In genomic region chr19:18464646-18465045, GRCh38 we compare ENCODE assay signal across 8 cellular contexts. TPM values are rescaled to one million over a fixed set of nuclear protein-coding genes. Genes with fewer than 3 reads are reported as not detected.
DNase-seq lines count a peak whose midpoint lies in the region; ATAC-seq and TF ChIP-seq lines count a peak whose summit lies in the region.

No MANE protein-coding gene starts in this region.

- H3K27ac Mint-ChIP-seq in MCF 10A (ENCODE audit: low read depth, unreplicated experiment): peak overlapping the region; percentile 27
- no peak overlapping the region for H3K27ac Mint-ChIP-seq in naive thymus-derived CD8-positive, alpha-beta T cell

- no peaks in the 10 kb centered on the region for H3K27me3 Mint-ChIP-seq in MCF 10A (ENCODE audit: insufficient read depth, unreplicated experiment)
- no peaks in the 10 kb centered on the region for H3K27me3 Mint-ChIP-seq in naive thymus-derived CD8-positive, alpha-beta T cell

- H3K23ac ChIP-seq in mesenchymal stem cell (ENCODE audit: low read length in 2 of 2): no peak overlapping the region

- H3K9me3 Mint-ChIP-seq in MCF 10A (ENCODE audit: unreplicated experiment): no peaks in the 10 kb centered on the region
- H3K9me3 Mint-ChIP-seq in naive thymus-derived CD8-positive, alpha-beta T cell: no peaks in the 10 kb centered on the region

- no peak overlapping the region for H3K9ac ChIP-seq in mammary epithelial cell (ENCODE audit: insufficient read depth, low read length)
- H3K9ac ChIP-seq in mesenchymal stem cell (ENCODE audit: low read length): peak overlapping the region; percentile 50

- H3K18ac ChIP-seq in mesenchymal stem cell (ENCODE audit: low read depth in 1 of 2, low read length in 2 of 2): peak overlapping the region; percentile 60 to 84

- peaks cover 5% of the 10 kb centered on the region for H3K36me3 ChIP-seq in mammary epithelial cell (ENCODE audit: insufficient read depth, low read length)
- peaks cover 45 to 46% of the 10 kb centered on the region in 2 experiments for H3K36me3 ChIP-seq in mesenchymal stem cell (ENCODE audit: control insufficient read depth in 1 of 2, insufficient read depth in 2 of 2, low read depth in 1 of 2, low read length in 2 of 2)
- H3K36me3 ChIP-seq in SJCRH30: peaks cover 11% of the 10 kb centered on the region

- peaks cover 39% of the 10 kb centered on the region for H3K36me3 Mint-ChIP-seq in MCF 10A (ENCODE audit: insufficient read depth, unreplicated experiment)
- peaks cover 0 to 32% (median 2%) of the 10 kb centered on the region in 3 donors for H3K36me3 Mint-ChIP-seq in naive thymus-derived CD8-positive, alpha-beta T cell

- peak overlapping the region; percentile 85 for H2BK15ac ChIP-seq in mesenchymal stem cell (ENCODE audit: low read depth, poor library complexity, severe bottlenecking)

- H2AK5ac ChIP-seq in mesenchymal stem cell (ENCODE audit: low read length, severe bottlenecking): no peak overlapping the region

- BruUV-seq in MCF 10A (replicated peaks; lab: Mats Ljungman, UMichigan): no TSS peak
- BruUV-seq in mammary epithelial cell (replicated peaks; lab: Mats Ljungman, UMichigan): no TSS peak

- no peaks in the 10 kb centered on the region for H4K20me1 ChIP-seq in mammary epithelial cell (ENCODE audit: insufficient read depth, low read length)

- peak overlapping the region; percentile 18 to 76 for H3K4ac ChIP-seq in mesenchymal stem cell (ENCODE audit: low read depth in 1 of 2, low read length in 2 of 2)

- WGBS in mammary epithelial cell (ENCODE audit: low coverage, missing lambda C conversion rate): 72% methylated on average over 5 of the region's 8 CpGs
- 8% methylated on average over 7 of the region's 8 CpGs for WGBS in mesenchymal stem cell

- ATAC-seq in GM21381 (IDR thresholded peaks at IDR 0.05; ENCODE audit: unreplicated experiment) (no peak), GM19455 (IDR thresholded peaks at IDR 0.05; ENCODE audit: unreplicated experiment) (no peak)
- ATAC-seq in naive thymus-derived CD8-positive, alpha-beta T cell: no peak

- DNase-seq in MCF 10A (ENCODE audit: unreplicated experiment) (peak; percentile 58), mammary epithelial cell (no peak), cerebellum (ENCODE audit: low spot score) (peak; percentile 78), mesenchymal stem cell (peak; percentile 95), SJCRH30 (no peak)
- DNase-seq in naive thymus-derived CD8-positive, alpha-beta T cell: no peak

- peak overlapping the region; percentile 60 to 93 for H2BK12ac ChIP-seq in mesenchymal stem cell (ENCODE audit: low read length in 2 of 2)

- H2BK5ac ChIP-seq in mesenchymal stem cell (ENCODE audit: low read depth, low read length, poor library complexity, severe bottlenecking): no peak overlapping the region

- peaks cover 29% of the 10 kb centered on the region for H3K79me1 ChIP-seq in mesenchymal stem cell (replicated peaks; ENCODE audit: low read length, poor library complexity, severe bottlenecking)

- H2BK120ac ChIP-seq in mesenchymal stem cell (ENCODE audit: low read depth, low read length): peak overlapping the region; percentile 29

- intact Hi-C loops in MCF 10A (cut with micrococcal nuclease) (loop anchor here (5.0 kb wide), 1 partner anchor 123 kb away; the partner anchor contains the start of gene REX1BD), mammary epithelial cell (cut with micrococcal nuclease) (loop anchor here (5.0 to 10.0 kb wide), 4 partner anchors 58 to 210 kb away; partner anchors contain the start of genes ELL and UBA52)

- dilution Hi-C loops in mammary epithelial cell (cut with HindIII; ENCODE audit: low sequenced_read_pairs): loop anchor here (5.0 kb wide), 1 partner anchor 63 kb away; no protein-coding TSS in a partner anchor

- H4K91ac ChIP-seq in mesenchymal stem cell (ENCODE audit: low read length): peak overlapping the region; percentile 60

- H3K9me3 ChIP-seq in mammary epithelial cell (replicated peaks; ENCODE audit: insufficient read depth, low read length) (no peaks in the 10 kb centered on the region), mesenchymal stem cell (ENCODE audit: control insufficient read depth, low read length) (no peaks in the 10 kb centered on the region), SJCRH30 (replicated peaks) (no peaks in the 10 kb centered on the region)

- in situ Hi-C loops in mammary epithelial cell (cut with MboI; ENCODE audit: low sequenced_read_pairs in 2 of 2): loop anchor here in 1 of 2 donors (25.0 kb wide), 1 partner anchor 223 kb away; the partner anchor contains the start of gene CRTC1

- H4K8ac ChIP-seq in mesenchymal stem cell (ENCODE audit: low read length): peak overlapping the region; percentile 47

- H3K14ac ChIP-seq in mesenchymal stem cell (ENCODE audit: low read length in 2 of 2): peak overlapping the region in 1 of 2 experiments; percentile 57

- H3K4me3 Mint-ChIP-seq in MCF 10A (ENCODE audit: unreplicated experiment): no peak overlapping the region
- H3K4me3 Mint-ChIP-seq in naive thymus-derived CD8-positive, alpha-beta T cell: no peak overlapping the region

- POLR2A ChIA-PET in MCF 10A (lab: Yijun Ruan, JAX): interaction anchor here (0.7 kb wide), 1 partner anchor 107 kb away, joined by 3 read pairs; the partner anchor contains the start of gene UBA52
- POLR2A ChIA-PET in naive thymus-derived CD8-positive, alpha-beta T cell (lab: Charles Lee): no interaction called here

- H3K4me2 ChIP-seq in mammary epithelial cell (ENCODE audit: insufficient read depth, low read depth, low read length) (no peak overlapping the region), mesenchymal stem cell (ENCODE audit: low read length, poor library complexity, severe bottlenecking) (no peak overlapping the region)

- H3K4me3 ChIP-seq in mammary epithelial cell (replicated peaks in 1 of 3; ENCODE audit: insufficient read depth in 1 of 3, low read depth in 2 of 3, low read length in 3 of 3) (no peak overlapping the region), mesenchymal stem cell (ENCODE audit: insufficient read depth in 1 of 2, low read depth in 1 of 2, low read length in 2 of 2) (no peak overlapping the region), SJCRH30 (no peak overlapping the region)

- H3K4me1 ChIP-seq in mammary epithelial cell (ENCODE audit: insufficient read depth, low read length) (peaks cover 26% of the 10 kb centered on the region), mesenchymal stem cell (ENCODE audit: control insufficient read depth, insufficient read depth, low read depth, low read length) (peaks cover 71% of the 10 kb centered on the region), SJCRH30 (peaks cover 10% of the 10 kb centered on the region)

- H2AFZ ChIP-seq in mammary epithelial cell (ENCODE audit: low read depth, low read length) (no peak overlapping the region), mesenchymal stem cell (ENCODE audit: low read depth, low read length) (no peak overlapping the region)

- no peak overlapping the region for H3K27ac ChIP-seq in mammary epithelial cell (ENCODE audit: insufficient read depth, low read depth, low read length)
- H3K27ac ChIP-seq in mesenchymal stem cell (ENCODE audit: low read length, poor library complexity, severe bottlenecking): peak overlapping the region; percentile 48
- H3K27ac ChIP-seq in SJCRH30: no peak overlapping the region

- H3K27me3 ChIP-seq in mammary epithelial cell (ENCODE audit: insufficient read depth, low read length) (no peaks in the 10 kb centered on the region), mesenchymal stem cell (ENCODE audit: control insufficient read depth in 1 of 2, insufficient read depth in 1 of 2, low read length in 2 of 2) (no peaks in the 10 kb centered on the region), SJCRH30 (no peaks in the 10 kb centered on the region)

- peaks cover 39% of the 10 kb centered on the region for H3K79me2 ChIP-seq in mammary epithelial cell (ENCODE audit: insufficient read depth, low read length)

- TF ChIP-seq CTCF in MCF 10A (IDR thresholded peaks at IDR 0.05; ENCODE audit: unreplicated experiment) (no peak), mammary epithelial cell (conservative IDR thresholded peaks at IDR 0.05 in 1 of 2, IDR thresholded peaks at IDR 0.05 in 1 of 2; ENCODE audit: extremely low read depth in 1 of 2, insufficient read depth in 1 of 2, low read depth in 1 of 2, low read length in 2 of 2) (no peak)

- peaks cover 41% of the 10 kb centered on the region for H3K4me1 Mint-ChIP-seq in MCF 10A (ENCODE audit: insufficient read depth, unreplicated experiment)
- H3K4me1 Mint-ChIP-seq in naive thymus-derived CD8-positive, alpha-beta T cell: peaks cover 7 to 28% (median 19%) of the 10 kb centered on the region in 4 donors

- CTCF ChIA-PET in MCF 10A (lab: Yijun Ruan, JAX): interaction anchor here (0.7 to 5.3 kb wide), 4 partner anchors 13 to 147 kb away, joined by 3 to 59 read pairs (median 7); no protein-coding TSS in a partner anchor
- CTCF ChIA-PET in mammary epithelial cell (lab: Charles Lee; ENCODE audit: low non-redundant PET): interaction anchor here (0.6 kb wide), 1 partner anchor 855 kb away, joined by 4 read pairs; the partner anchor contains the start of gene SUGP1

RNA-seq across cellular contexts. Expression of gene ISYNA1, which starts 26.7 kb away (rescaled TPM):
- 6.8 and 7.7 TPM in 2 replicates for total RNA-seq in MCF 10A (2022)
- total RNA-seq in mammary epithelial cell: 10 to 100 TPM; 13.0 to 26.3 TPM
- polyA plus RNA-seq in mammary epithelial cell: 14.9 TPM
- 10.4 TPM for polyA minus RNA-seq in mammary epithelial cell
- 43.2 TPM for total RNA-seq in cerebellum
- polyA plus RNA-seq in mesenchymal stem cell (2013, experiment 1 of 2): 83.2 TPM
- polyA plus RNA-seq in mesenchymal stem cell (2013, experiment 2 of 2): 85.1 TPM
- total RNA-seq in naive thymus-derived CD8-positive, alpha-beta T cell: 10 to 100 TPM; 62.5 to 63.7 TPM
- 10 to 100 TPM; 28.3 to 53.2 (median 40.4) TPM for polyA plus RNA-seq in naive thymus-derived CD8-positive, alpha-beta T cell
- total RNA-seq in SJCRH30 (2014; rRNA removed; shearing (Covaris generic)): 7.4 and 7.5 TPM in 2 replicates

RNA-seq across cellular contexts. Expression of gene SSBP4, which starts 45.4 kb away (rescaled TPM):
- 22.3 and 26.3 TPM in 2 replicates for total RNA-seq in MCF 10A (2022)
- 10 to 100 TPM; 34.0 to 41.0 TPM for total RNA-seq in mammary epithelial cell
- 14.3 TPM for polyA plus RNA-seq in mammary epithelial cell
- 1.7 TPM for polyA minus RNA-seq in mammary epithelial cell
- 32.2 TPM for total RNA-seq in cerebellum
- 88.5 TPM for polyA plus RNA-seq in mesenchymal stem cell (2013, experiment 1 of 2)
- polyA plus RNA-seq in mesenchymal stem cell (2013, experiment 2 of 2): 97.4 TPM
- 10 to 100 TPM; 41.3 to 45.4 TPM for total RNA-seq in naive thymus-derived CD8-positive, alpha-beta T cell
- polyA plus RNA-seq in naive thymus-derived CD8-positive, alpha-beta T cell: 10 to 100 TPM; 48.1 to 78.8 (median 61.1) TPM
- 63.0 and 73.0 TPM in 2 replicates for total RNA-seq in SJCRH30 (2014; rRNA removed; shearing (Covaris generic))

RNA-seq across cellular contexts. Expression of gene ELL, which starts 57.2 kb away (rescaled TPM):
- total RNA-seq in MCF 10A (2022) (20.8 and 22.4 TPM in 2 replicates), mammary epithelial cell (10 to 100 TPM; 17.3 to 27.7 TPM), cerebellum (7.2 TPM)
- 9.5 TPM for polyA plus RNA-seq in mammary epithelial cell
- 10.9 TPM for polyA minus RNA-seq in mammary epithelial cell
- polyA plus RNA-seq in mesenchymal stem cell (2013, experiment 1 of 2): 9.8 TPM
- polyA plus RNA-seq in mesenchymal stem cell (2013, experiment 2 of 2): 9.8 TPM
- 10 to 100 TPM; 23.7 to 24.1 TPM for total RNA-seq in naive thymus-derived CD8-positive, alpha-beta T cell
- 10 to 100 TPM in 1 of 3 donors, 1 to 10 TPM in 2; 7.6 to 11.0 (median 9.3) TPM for polyA plus RNA-seq in naive thymus-derived CD8-positive, alpha-beta T cell
- 9.1 and 10.1 TPM in 2 replicates for total RNA-seq in SJCRH30 (2014; rRNA removed; shearing (Covaris generic))

Comparison
In these comparisons a context has a peak if more than half of its experiments do, and no peak if none do; other contexts are left out.
1. DNase-seq: peak in MCF 10A (single experiment), cerebellum (single experiment) and mesenchymal stem cell (single experiment); none in mammary epithelial cell (single experiment), naive thymus-derived CD8-positive, alpha-beta T cell (0 of 10) and SJCRH30 (0 of 2).